ENCODE assay signal across 2 cellular contexts in the genomic region with DNA sequence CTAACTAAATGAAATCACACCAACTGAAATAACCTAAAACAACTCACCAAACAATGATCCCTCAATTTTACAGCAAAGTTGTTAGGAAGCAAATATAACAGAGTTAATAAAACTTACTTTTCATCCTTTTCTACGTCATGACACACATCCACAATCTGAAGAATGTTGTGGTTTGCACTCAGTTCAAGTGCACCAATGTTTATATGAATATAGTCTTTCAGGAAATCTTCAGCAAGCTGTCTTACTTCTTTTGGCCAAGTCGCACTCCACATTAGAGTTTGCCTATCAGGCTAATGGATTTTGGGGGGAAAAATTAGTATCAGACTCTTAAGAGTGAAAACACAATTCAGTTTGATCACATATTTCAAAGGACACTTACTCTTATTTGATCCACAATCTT.
A peak's percentile ranks its signal among the peaks of the same experiment; 100 is the strongest.
TF ChIP-seq lines count a peak whose summit lies in the region.

No MANE protein-coding gene starts in this region.

TF ChIP-seq in A549, 52 proteins besides CTCF, POLR2A, EP300 and RAD21:
- TF ChIP-seq SREBF2 (IDR thresholded peaks at IDR 0.05): no peak
- TF ChIP-seq HMGXB4 (CRISPR knock-in tag; IDR thresholded peaks at IDR 0.05; ENCODE audit: borderline replicate concordance): 0 out of 2 replicates have a peak, but pooled peaks have one; percentile 15
- TF ChIP-seq REST (IDR thresholded peaks at IDR 0.05): peak; percentile 30

TF ChIP-seq in GM12878, 131 proteins besides CTCF, POLR2A, EP300 and RAD21:
- TF ChIP-seq ATF2 (IDR thresholded peaks at IDR 0.05; ENCODE audit: low read length): 0 out of 2 replicates have a peak, but pooled peaks have one; percentile 21
- TF ChIP-seq, protein P1, sequence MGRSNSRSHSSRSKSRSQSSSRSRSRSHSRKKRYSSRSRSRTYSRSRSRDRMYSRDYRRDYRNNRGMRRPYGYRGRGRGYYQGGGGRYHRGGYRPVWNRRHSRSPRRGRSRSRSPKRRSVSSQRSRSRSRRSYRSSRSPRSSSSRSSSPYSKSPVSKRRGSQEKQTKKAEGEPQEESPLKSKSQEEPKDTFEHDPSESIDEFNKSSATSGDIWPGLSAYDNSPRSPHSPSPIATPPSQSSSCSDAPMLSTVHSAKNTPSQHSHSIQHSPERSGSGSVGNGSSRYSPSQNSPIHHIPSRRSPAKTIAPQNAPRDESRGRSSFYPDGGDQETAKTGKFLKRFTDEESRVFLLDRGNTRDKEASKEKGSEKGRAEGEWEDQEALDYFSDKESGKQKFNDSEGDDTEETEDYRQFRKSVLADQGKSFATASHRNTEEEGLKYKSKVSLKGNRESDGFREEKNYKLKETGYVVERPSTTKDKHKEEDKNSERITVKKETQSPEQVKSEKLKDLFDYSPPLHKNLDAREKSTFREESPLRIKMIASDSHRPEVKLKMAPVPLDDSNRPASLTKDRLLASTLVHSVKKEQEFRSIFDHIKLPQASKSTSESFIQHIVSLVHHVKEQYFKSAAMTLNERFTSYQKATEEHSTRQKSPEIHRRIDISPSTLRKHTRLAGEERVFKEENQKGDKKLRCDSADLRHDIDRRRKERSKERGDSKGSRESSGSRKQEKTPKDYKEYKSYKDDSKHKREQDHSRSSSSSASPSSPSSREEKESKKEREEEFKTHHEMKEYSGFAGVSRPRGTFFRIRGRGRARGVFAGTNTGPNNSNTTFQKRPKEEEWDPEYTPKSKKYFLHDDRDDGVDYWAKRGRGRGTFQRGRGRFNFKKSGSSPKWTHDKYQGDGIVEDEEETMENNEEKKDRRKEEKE (IDR thresholded peaks at IDR 0.05): 0 out of 2 replicates have a peak, but pooled peaks have one; percentile 44
- TF ChIP-seq SMAD5 (IDR thresholded peaks at IDR 0.05; ENCODE audit: low read depth): 0 out of 2 replicates have a peak, but pooled peaks have one; percentile 9
- no peak for TF ChIP-seq HCFC1 (IDR thresholded peaks at IDR 0.05; ENCODE audit: low read length)
- peak; percentile 16; the same call in 1 of the 2 replicates for TF ChIP-seq POLR2AphosphoS5 (IDR thresholded peaks at IDR 0.05; ENCODE audit: low read length)
